Comparison of ENCODE assay signal across 8 cellular contexts in genomic region chr6:128259735-128260685, GRCh38.
DNase-seq lines count a peak whose midpoint lies in the region; ATAC-seq and TF ChIP-seq lines count a peak whose summit lies in the region.

No MANE protein-coding gene starts in this region.

- CTCF ChIA-PET in CD4-positive, alpha-beta T cell (lab: Charles Lee) = no interaction called here

- H3K27me3 Mint-ChIP-seq in CD4-positive, alpha-beta T cell = no peaks in the 10 kb centered on the region
- no peaks in the 10 kb centered on the region for H3K27me3 Mint-ChIP-seq in dendritic cell treated with granulocyte-macrophage colony-stimulating factor and Interleukin-4, amounts not matched to agents 40 ng/mL and 50 ng/mL, for 4 days

- H3K27ac Mint-ChIP-seq in CD4-positive, alpha-beta T cell = peak overlapping the region; percentile 76
- H3K27ac Mint-ChIP-seq in dendritic cell treated with granulocyte-macrophage colony-stimulating factor and Interleukin-4, amounts not matched to agents 40 ng/mL and 50 ng/mL, for 4 days = no peak overlapping the region

- H3K27ac ChIP-seq in CD4-positive, alpha-beta T cell (ENCODE audit: low read depth, low read length) = no peak overlapping the region
- H3K27ac ChIP-seq in heart left ventricle = no peak overlapping the region

- WGBS in heart left ventricle, 4 donors = 86 to 88% (median 88%) methylated on average over 6 of the region's 6 CpGs

- peak; percentile 75 for ATAC-seq in CD4-positive, alpha-beta T cell (ENCODE audit: poor library complexity)
- ATAC-seq in GM19467 (IDR thresholded peaks at IDR 0.05; ENCODE audit: unreplicated experiment) (peak; percentile 45), HG03175 (IDR thresholded peaks at IDR 0.05; ENCODE audit: unreplicated experiment) (peak; percentile 65), heart left ventricle (no peak)

- intact Hi-C loops in CD4-positive, alpha-beta T cell (cut with DNase I, micrococcal nuclease) = loop anchor here (10.0 kb wide), 2 partner anchors 405 to 515 kb away; no protein-coding TSS in a partner anchor
- intact Hi-C loops in dendritic cell treated with granulocyte-macrophage colony-stimulating factor and Interleukin-4, amounts not matched to agents 40 ng/mL and 50 ng/mL, for 4 days (cut with micrococcal nuclease) = no loop called here
- intact Hi-C loops in heart left ventricle (cut with DNase I) = no loop called here

- no peaks in the 10 kb centered on the region for H3K36me3 Mint-ChIP-seq in CD4-positive, alpha-beta T cell (ENCODE audit: low read depth)
- H3K36me3 Mint-ChIP-seq in dendritic cell treated with granulocyte-macrophage colony-stimulating factor and Interleukin-4, amounts not matched to agents 40 ng/mL and 50 ng/mL, for 4 days (ENCODE audit: low read depth) = no peaks in the 10 kb centered on the region

- H3K9me3 Mint-ChIP-seq in CD4-positive, alpha-beta T cell = peaks cover 8% of the 10 kb centered on the region
- no peaks in the 10 kb centered on the region for H3K9me3 Mint-ChIP-seq in dendritic cell treated with granulocyte-macrophage colony-stimulating factor and Interleukin-4, amounts not matched to agents 40 ng/mL and 50 ng/mL, for 4 days

- no peak for TF ChIP-seq POLR2A in heart left ventricle (IDR thresholded peaks at IDR 0.05)

- no peaks in the 10 kb centered on the region for H3K27me3 ChIP-seq in CD4-positive, alpha-beta T cell (ENCODE audit: control insufficient read depth, insufficient read depth, low read length)
- no peaks in the 10 kb centered on the region for H3K27me3 ChIP-seq in heart left ventricle

- H3K4me3 ChIP-seq in heart left ventricle = peak overlapping the region in 5 of 12 donors; percentile 0 to 36 (median 24)

- peak overlapping the region; percentile 85 for H3K4me3 Mint-ChIP-seq in CD4-positive, alpha-beta T cell
- peak overlapping the region; percentile 27 for H3K4me3 Mint-ChIP-seq in dendritic cell treated with granulocyte-macrophage colony-stimulating factor and Interleukin-4, amounts not matched to agents 40 ng/mL and 50 ng/mL, for 4 days

- no peak for TF ChIP-seq CTCF in CD4-positive, alpha-beta T cell (IDR thresholded peaks at IDR 0.05)
- no peak for TF ChIP-seq CTCF in heart left ventricle (IDR thresholded peaks at IDR 0.05)

- no peaks in the 10 kb centered on the region for H3K9me3 ChIP-seq in CD4-positive, alpha-beta T cell (ENCODE audit: control insufficient read depth, low read length)
- H3K9me3 ChIP-seq in heart left ventricle = no peaks in the 10 kb centered on the region

- no peak for DNase-seq in CD4-positive, alpha-beta T cell
- DNase-seq in NCI-H2107 treated with DMSO at 0.1 percent for 48 hours (lab: John Stamatoyannopoulos, UW; ENCODE audit: unreplicated experiment) = no peak
- no peak for DNase-seq in heart left ventricle
- no peak for DNase-seq in NCI-H1436 treated with DMSO at 0.1 percent for 48 hours (lab: John Stamatoyannopoulos, UW)
- DNase-seq in DMS53 (lab: John Stamatoyannopoulos, UW) = no peak

- peaks cover 0 to 5% (median 0%) of the 10 kb centered on the region in 9 donors for H3K36me3 ChIP-seq in heart left ventricle

- peaks cover 0 to 19% (median 0%) of the 10 kb centered on the region in 12 donors for H3K4me1 ChIP-seq in heart left ventricle

- POLR2A ChIA-PET in CD4-positive, alpha-beta T cell (lab: Charles Lee) = interaction anchor here (1.0 to 1.4 kb wide), 2 partner anchors 22 to 359 kb away, joined by 3 read pairs; partner anchors contain the start of gene THEMIS

- peaks cover 30% of the 10 kb centered on the region for H3K4me1 Mint-ChIP-seq in CD4-positive, alpha-beta T cell (ENCODE audit: low read depth)
- peaks cover 5% of the 10 kb centered on the region for H3K4me1 Mint-ChIP-seq in dendritic cell treated with granulocyte-macrophage colony-stimulating factor and Interleukin-4, amounts not matched to agents 40 ng/mL and 50 ng/mL, for 4 days (ENCODE audit: low read depth)

Comparison
In these comparisons a context has a peak if more than half of its experiments do, and no peak if none do; other contexts are left out.
1. ATAC-seq: peak in CD4-positive, alpha-beta T cell (single experiment), GM19467 (single experiment) and HG03175 (single experiment); none in heart left ventricle (0 of 4).
2. intact Hi-C loops: an anchor here in CD4-positive, alpha-beta T cell (10.0 kb wide); none called in dendritic cell treated with granulocyte-macrophage colony-stimulating factor and Interleukin-4, amounts not matched to agents 40 ng/mL and 50 ng/mL, for 4 days and heart left ventricle.